16 cellular contexts compared by ENCODE assay signal in genomic region chr9:99073985-99074901, GRCh38.
"Had no signal": no experiment of that assay in that cellular context is flagged by ENCODE, and none has a peak within 500 bp of the region (broad histone marks: within the 10 kb centered on the region; RNA-seq: fewer than 3 reads in every experiment).

No MANE protein-coding gene starts in this region.

- H3K9me3 Mint-ChIP-seq: activated naive CD4-positive, alpha-beta T cell treated with anti-CD3 and anti-CD28 coated beads, Interleukin-2, amount 50 U/mL, for 24 hours; activated T-cell treated with anti-CD3 and anti-CD28 coated beads, Interleukin-2, amount 50 U/mL, for 4 hours; neural crest cell; stimulated activated naive B cell treated with anti-CD40 and anti-IgM and Interleukin-4, amounts not matched to agents 10 μg/mL and 1 μg/mL and 100 μg/mL, for 72 hours had no signal

- H3K4me3 Mint-ChIP-seq: activated naive CD4-positive, alpha-beta T cell treated with anti-CD3 and anti-CD28 coated beads, Interleukin-2, amount 50 U/mL, for 24 hours; activated T-cell treated with anti-CD3 and anti-CD28 coated beads, Interleukin-2, amount 50 U/mL, for 4 hours; neural crest cell; stimulated activated naive B cell treated with anti-CD40 and anti-IgM and Interleukin-4, amounts not matched to agents 10 μg/mL and 1 μg/mL and 100 μg/mL, for 72 hours had no signal

- H3K27ac Mint-ChIP-seq: activated naive CD4-positive, alpha-beta T cell treated with anti-CD3 and anti-CD28 coated beads, Interleukin-2, amount 50 U/mL, for 24 hours; stimulated activated naive B cell treated with anti-CD40 and anti-IgM and Interleukin-4, amounts not matched to agents 10 μg/mL and 1 μg/mL and 100 μg/mL, for 72 hours had no signal

- H3K36me3 Mint-ChIP-seq: activated naive CD4-positive, alpha-beta T cell treated with anti-CD3 and anti-CD28 coated beads, Interleukin-2, amount 50 U/mL, for 24 hours; stimulated activated naive B cell treated with anti-CD40 and anti-IgM and Interleukin-4, amounts not matched to agents 10 μg/mL and 1 μg/mL and 100 μg/mL, for 72 hours had no signal

- H3K27ac ChIP-seq: esophagus muscularis mucosa, hepatocyte, pancreas, thyroid gland had no signal

- H3K4me1 Mint-ChIP-seq: neural crest cell had no signal

- ATAC-seq: activated CD4-positive, CD25-positive, alpha-beta regulatory T cell treated with anti-CD3 and anti-CD28 coated beads, Interleukin-2, amount 50 U/mL, for 24 hours; activated T-cell treated with anti-CD3 and anti-CD28 coated beads, Interleukin-2, amount 50 U/mL, for 4 hours; pancreas; stimulated activated naive B cell treated with anti-CD40 and anti-IgM and Interleukin-4, amounts not matched to agents 10 μg/mL and 1 μg/mL and 100 μg/mL, for 72 hours had no signal

- H3K9me3 ChIP-seq: esophagus muscularis mucosa, pancreas, thyroid gland had no signal

- H3K4me3 ChIP-seq: coronary artery, esophagus muscularis mucosa, hepatocyte, pancreas, thyroid gland had no signal

- H3K27me3 Mint-ChIP-seq: activated naive CD4-positive, alpha-beta T cell treated with anti-CD3 and anti-CD28 coated beads, Interleukin-2, amount 50 U/mL, for 24 hours; stimulated activated naive B cell treated with anti-CD40 and anti-IgM and Interleukin-4, amounts not matched to agents 10 μg/mL and 1 μg/mL and 100 μg/mL, for 72 hours had no signal

- DNase-seq: activated CD4-positive, alpha-beta T cell treated with anti-CD3 and anti-CD28 coated beads, Interleukin-2, amount 50 U/mL, for 1 hour; activated effector memory CD4-positive, alpha-beta T cell treated with anti-CD3 and anti-CD28 coated beads, Interleukin-2, amount 50 U/mL, for 16 hours; activated T-cell treated with anti-CD3 and anti-CD28 coated beads, Interleukin-2, amount 50 U/mL, for 4 hours; amniotic stem cell; central memory CD4-positive, alpha-beta T cell; kidney glomerular epithelial cell; pancreas; stimulated activated naive B cell treated with anti-CD40 and anti-IgM and Interleukin-4, amounts not matched to agents 10 μg/mL and 1 μg/mL and 100 μg/mL, for 72 hours; T-helper 9 cell; thyroid gland had no signal

- H3K36me3 ChIP-seq: pancreas, thyroid gland had no signal

- H3K4me1 ChIP-seq: pancreas, thyroid gland had no signal
